In genomic region chr11:2390871-2391662, GRCh38 we compare ENCODE assay signal across 11 cellular contexts. TPM values are rescaled to one million over a fixed set of nuclear protein-coding genes. Genes with fewer than 3 reads are reported as not detected.
DNase-seq lines count a peak whose midpoint lies in the region; ATAC-seq and TF ChIP-seq lines count a peak whose summit lies in the region.
"Had no signal": no experiment of that assay in that cellular context is flagged by ENCODE, and none has a peak within 500 bp of the region (broad histone marks: within the 10 kb centered on the region; RNA-seq: fewer than 3 reads in every experiment).

No MANE protein-coding gene starts in this region.

- no peaks in the 10 kb centered on the region for H3K27me3 Mint-ChIP-seq in stimulated activated memory B cell treated with anti-CD40 and anti-IgM and Interleukin-4, amounts not matched to agents 10 μg/mL and 1 μg/mL and 100 μg/mL, for 72 hours
- H3K27me3 Mint-ChIP-seq: activated naive CD8-positive, alpha-beta T cell treated with anti-CD3 and anti-CD28 coated beads, Interleukin-2, amount 10 ng/mL, durations not matched to agents 7 days and 5 days had no signal

- H3K9me3 ChIP-seq in HEK293 (ENCODE audit: control insufficient read depth, insufficient read depth, low read depth, low read length) (no peaks in the 10 kb centered on the region), SJCRH30 (replicated peaks) (no peaks in the 10 kb centered on the region), heart left ventricle (no peaks in the 10 kb centered on the region)

- DNase-seq in SJCRH30 (peak; percentile 61 to 68), heart left ventricle (peak in 2 of 5 donors; percentile 62 to 77), mesenteric fat pad (ENCODE audit: low spot score) (no peak), amniotic stem cell (lab: John Stamatoyannopoulos, UW) (no peak)
- DNase-seq: activated naive CD8-positive, alpha-beta T cell treated with anti-CD3 and anti-CD28 coated beads, Interleukin-2, amount 10 ng/mL, durations not matched to agents 7 days and 5 days; NCI-H1930; occipital lobe had no signal

- no peaks in the 10 kb centered on the region for H3K9me3 Mint-ChIP-seq in stimulated activated memory B cell treated with anti-CD40 and anti-IgM and Interleukin-4, amounts not matched to agents 10 μg/mL and 1 μg/mL and 100 μg/mL, for 72 hours
- H3K9me3 Mint-ChIP-seq: activated naive CD8-positive, alpha-beta T cell treated with anti-CD3 and anti-CD28 coated beads, Interleukin-2, amount 10 ng/mL, durations not matched to agents 7 days and 5 days had no signal

- peaks cover 86% of the 10 kb centered on the region for H3K4me1 Mint-ChIP-seq in stimulated activated memory B cell treated with anti-CD40 and anti-IgM and Interleukin-4, amounts not matched to agents 10 μg/mL and 1 μg/mL and 100 μg/mL, for 72 hours

- no peaks in the 10 kb centered on the region for H3K27me3 ChIP-seq in SJCRH30
- H3K27me3 ChIP-seq in heart left ventricle: no peaks in the 10 kb centered on the region

- CTCF ChIA-PET in HEK293 (lab: Yijun Ruan, JAX): interaction anchor here (0.6 to 1.4 kb wide), 3 partner anchors 9 to 86 kb away, joined by 3 to 5 read pairs (median 3); no protein-coding TSS in a partner anchor

- TF ChIP-seq CTCF in HEK293 (tag by site-specific recombination; IDR thresholded peaks at IDR 0.05): no peak
- peak in 1 of 12 donors; percentile 3 for TF ChIP-seq CTCF in heart left ventricle (IDR thresholded peaks at IDR 0.05)

- intact Hi-C loops in heart left ventricle (cut with DNase I): no loop called here

- POLR2A ChIA-PET in HEK293 (lab: Yijun Ruan, JAX): interaction anchor here (0.6 to 1.9 kb wide), 6 partner anchors 8 to 572 kb away, joined by 3 to 15 read pairs (median 4); partner anchors contain the start of genes CD81 and TSSC4

- peaks cover 11% of the 10 kb centered on the region for H3K36me3 Mint-ChIP-seq in stimulated activated memory B cell treated with anti-CD40 and anti-IgM and Interleukin-4, amounts not matched to agents 10 μg/mL and 1 μg/mL and 100 μg/mL, for 72 hours
- H3K36me3 Mint-ChIP-seq: activated naive CD8-positive, alpha-beta T cell treated with anti-CD3 and anti-CD28 coated beads, Interleukin-2, amount 10 ng/mL, durations not matched to agents 7 days and 5 days had no signal

- H3K4me3 ChIP-seq in HEK293 (ENCODE audit: low read depth, low read length) (no peak overlapping the region), SJCRH30 (no peak overlapping the region), heart left ventricle (no peak overlapping the region)

- WGBS in heart left ventricle, 4 donors: 67 to 73% (median 71%) methylated on average over 14 to 16 of the region's 16 CpGs

- H3K27ac ChIP-seq in HEK293 (ENCODE audit: extremely low read depth, low read depth, low read length) (no peak overlapping the region), SJCRH30 (no peak overlapping the region), heart left ventricle (peak overlapping the region in 7 of 12 donors; percentile 19 to 90 (median 61))

- ATAC-seq in heart left ventricle (peak; percentile 36 to 68 (median 48)), HG03565 (IDR thresholded peaks at IDR 0.05; ENCODE audit: unreplicated experiment) (no peak), GM21515 (IDR thresholded peaks at IDR 0.05; ENCODE audit: unreplicated experiment) (no peak)
- no peak for ATAC-seq in stimulated activated memory B cell treated with anti-CD40 and anti-IgM and Interleukin-4, amounts not matched to agents 10 μg/mL and 1 μg/mL and 100 μg/mL, for 72 hours

- H3K4me1 ChIP-seq in HEK293 (ENCODE audit: control insufficient read depth, insufficient read depth, low read length) (no peaks in the 10 kb centered on the region), SJCRH30 (peaks cover 20% of the 10 kb centered on the region; the same call in 1 of the 2 replicates), heart left ventricle (peaks cover 26 to 74% (median 56%) of the 10 kb centered on the region in 12 donors)

- peaks cover 0 to 85% of the 10 kb centered on the region in 2 experiments; a peak in 1 of 3 replicates for H3K36me3 ChIP-seq in HEK293 (ENCODE audit: control insufficient read depth in 2 of 2, insufficient read depth in 1 of 2, low read length in 2 of 2)
- H3K36me3 ChIP-seq in SJCRH30: no peaks in the 10 kb centered on the region; the same call in 1 of the 2 replicates
- peaks cover 0 to 85% (median 51%) of the 10 kb centered on the region in 9 donors for H3K36me3 ChIP-seq in heart left ventricle

- H3K4me3 Mint-ChIP-seq in stimulated activated memory B cell treated with anti-CD40 and anti-IgM and Interleukin-4, amounts not matched to agents 10 μg/mL and 1 μg/mL and 100 μg/mL, for 72 hours: peak overlapping the region; percentile 39
- H3K4me3 Mint-ChIP-seq: activated naive CD8-positive, alpha-beta T cell treated with anti-CD3 and anti-CD28 coated beads, Interleukin-2, amount 10 ng/mL, durations not matched to agents 7 days and 5 days had no signal

- H3K27ac Mint-ChIP-seq in stimulated activated memory B cell treated with anti-CD40 and anti-IgM and Interleukin-4, amounts not matched to agents 10 μg/mL and 1 μg/mL and 100 μg/mL, for 72 hours: peak overlapping the region; percentile 77

- no peak for TF ChIP-seq POLR2A in heart left ventricle (IDR thresholded peaks at IDR 0.05)

TF ChIP-seq in HEK293, 187 proteins besides CTCF, POLR2A, EP300 and RAD21 (continues in another document):
- TF ChIP-seq ZNF624 (tag by site-specific recombination; IDR thresholded peaks at IDR 0.05): no peak
- peak; percentile 73 for TF ChIP-seq ZNF398 (tag by site-specific recombination; IDR thresholded peaks at IDR 0.05)
- TF ChIP-seq ZNF335 (tag by site-specific recombination; conservative IDR thresholded peaks at IDR 0.05): no peak
- no peak for TF ChIP-seq ZBTB44 (tag by site-specific recombination; IDR thresholded peaks at IDR 0.05)
- TF ChIP-seq SALL2 (tag by site-specific recombination; IDR thresholded peaks at IDR 0.05; ENCODE audit: borderline replicate concordance): no peak
- TF ChIP-seq ZNF324 (tag by site-specific recombination; IDR thresholded peaks at IDR 0.05): no peak
- no peak for TF ChIP-seq ZNF221 (tag by site-specific recombination; IDR thresholded peaks at IDR 0.05; ENCODE audit: borderline replicate concordance)
- TF ChIP-seq ZNF449 (tag by site-specific recombination; IDR thresholded peaks at IDR 0.05): no peak

RNA-seq across cellular contexts. Expression of gene TSSC4, which starts 9.5 kb away (rescaled TPM):
- 26.7 and 31.1 TPM in 2 replicates for total RNA-seq in SJCRH30 (2014; rRNA removed; shearing (Covaris generic))
- 10 to 100 TPM; 23.4 to 45.2 (median 37.2) TPM for total RNA-seq in heart left ventricle
- 10 to 100 TPM; 34.6 to 75.9 TPM for polyA plus RNA-seq in heart left ventricle
- total RNA-seq in mesenteric fat pad: 55.2 TPM

RNA-seq across cellular contexts. Expression of gene CD81, which starts 14.0 kb away (rescaled TPM):
- total RNA-seq in SJCRH30 (2014; rRNA removed; shearing (Covaris generic)): 95.3 and 97.7 TPM in 2 replicates
- total RNA-seq in heart left ventricle (100 to 1,000 TPM; 277 to 994 (median 568) TPM), mesenteric fat pad (723 TPM)
- polyA plus RNA-seq in heart left ventricle: 100 to 1,000 TPM; 442 to 518 TPM

RNA-seq across cellular contexts. Expression of gene TRPM5, which starts 53.2 kb away (rescaled TPM):
- not detected in 2 replicates for total RNA-seq in SJCRH30 (2014; rRNA removed; shearing (Covaris generic))
- not detected for total RNA-seq in heart left ventricle
- polyA plus RNA-seq in heart left ventricle: not detected
- total RNA-seq in mesenteric fat pad: not detected
- total RNA-seq: activated naive CD8-positive, alpha-beta T cell treated with anti-CD3 and anti-CD28 coated beads, Interleukin-2, amount 10 ng/mL, durations not matched to agents 7 days and 5 days; occipital lobe had no signal

RNA-seq across cellular contexts. Expression of gene KCNQ1, which starts 53.7 kb away (rescaled TPM):
- not detected in 2 replicates for total RNA-seq in SJCRH30 (2014; rRNA removed; shearing (Covaris generic))
- total RNA-seq in heart left ventricle (10 to 100 TPM; 18.6 to 42.4 (median 38.4) TPM), mesenteric fat pad (10.7 TPM)
- polyA plus RNA-seq in heart left ventricle: 10 to 100 TPM; 24.7 to 31.4 TPM

Comparison
In these comparisons a context has a peak if more than half of its experiments do, and no peak if none do; other contexts are left out.
1. H3K27ac ChIP-seq: peak in heart left ventricle (7 of 12); none in HEK293 (single experiment) and SJCRH30 (single experiment).
2. DNase-seq: peak in SJCRH30 (2 of 2); none in mesenteric fat pad (single experiment) and amniotic stem cell (single experiment).
3. ATAC-seq: peak in heart left ventricle (4 of 4); none in stimulated activated memory B cell treated with anti-CD40 and anti-IgM and Interleukin-4, amounts not matched to agents 10 μg/mL and 1 μg/mL and 100 μg/mL, for 72 hours (single experiment), HG03565 (single experiment) and GM21515 (single experiment).